In genomic region chr17:8436169-8436932, GRCh38 we compare ENCODE assay signal across 8 cellular contexts. TPM values are rescaled to one million over a fixed set of nuclear protein-coding genes. Genes with fewer than 3 reads are reported as not detected.
DNase-seq lines count a peak whose midpoint lies in the region; ATAC-seq and TF ChIP-seq lines count a peak whose summit lies in the region.

No MANE protein-coding gene starts in this region.

- no peaks in the 10 kb centered on the region for H3K9me3 Mint-ChIP-seq in CD8-positive, alpha-beta memory T cell
- no peaks in the 10 kb centered on the region for H3K9me3 Mint-ChIP-seq in activated naive CD8-positive, alpha-beta T cell (ENCODE audit: low read depth)
- no peaks in the 10 kb centered on the region for H3K9me3 Mint-ChIP-seq in type B pancreatic cell

- POLR2A ChIA-PET in CD8-positive, alpha-beta memory T cell (lab: Charles Lee) = interaction anchor here (1.0 to 2.3 kb wide), 5 partner anchors 40 to 310 kb away, joined by 3 to 11 read pairs (median 6); partner anchors contain the start of gene RPL26

- H3K4me1 ChIP-seq in CD8-positive, alpha-beta memory T cell (ENCODE audit: insufficient read depth, low read length) = peaks cover 37% of the 10 kb centered on the region
- H3K4me1 ChIP-seq in SJCRH30 (0 out of 2 replicates have a peak, but pooled peaks cover 5% of the 10 kb centered on the region), cardiac muscle cell (ENCODE audit: low read depth) (peaks cover 10% of the 10 kb centered on the region)

- peak; percentile 51 to 77 (median 65) for DNase-seq in CD8-positive, alpha-beta memory T cell
- peak; percentile 56 for DNase-seq in HK-2 (ENCODE audit: unreplicated experiment)
- DNase-seq in SJCRH30 = peak; percentile 28 to 51
- peak; percentile 55 to 82 for DNase-seq in cardiac muscle cell (ENCODE audit: low read depth in 1 of 2, low spot score in 1 of 2)
- DNase-seq in pons (ENCODE audit: low spot score) = peak; percentile 36
- peak; percentile 75 for DNase-seq in type B pancreatic cell (ENCODE audit: extremely low spot score, unreplicated experiment)

- CTCF ChIA-PET in CD8-positive, alpha-beta memory T cell (lab: Charles Lee) = interaction anchor here (0.8 to 1.6 kb wide), 8 partner anchors 26 to 310 kb away, joined by 3 to 8 read pairs (median 4); no protein-coding TSS in a partner anchor

- H3K36me3 Mint-ChIP-seq in CD8-positive, alpha-beta memory T cell = peaks cover 0 to 36% (median 0%) of the 10 kb centered on the region in 3 donors
- peaks cover 8% of the 10 kb centered on the region for H3K36me3 Mint-ChIP-seq in activated naive CD8-positive, alpha-beta T cell
- peaks cover 11% of the 10 kb centered on the region for H3K36me3 Mint-ChIP-seq in type B pancreatic cell

- H3K4me1 Mint-ChIP-seq in CD8-positive, alpha-beta memory T cell = peaks cover 34 to 54% (median 49%) of the 10 kb centered on the region in 3 donors
- H3K4me1 Mint-ChIP-seq in activated naive CD8-positive, alpha-beta T cell (ENCODE audit: low read depth) = peaks cover 44% of the 10 kb centered on the region
- peaks cover 18% of the 10 kb centered on the region for H3K4me1 Mint-ChIP-seq in type B pancreatic cell (ENCODE audit: unreplicated experiment)

- peak overlapping the region; percentile 92 to 99 (median 97) for H3K4me3 Mint-ChIP-seq in CD8-positive, alpha-beta memory T cell
- peak overlapping the region; percentile 99 for H3K4me3 Mint-ChIP-seq in activated naive CD8-positive, alpha-beta T cell
- H3K4me3 Mint-ChIP-seq in type B pancreatic cell = peak overlapping the region; percentile 92

- H3K27ac Mint-ChIP-seq in CD8-positive, alpha-beta memory T cell = peak overlapping the region; percentile 96 to 100 (median 99)
- peak overlapping the region; percentile 97 for H3K27ac Mint-ChIP-seq in activated naive CD8-positive, alpha-beta T cell
- peak overlapping the region; percentile 98 for H3K27ac Mint-ChIP-seq in type B pancreatic cell

- H3K9me3 ChIP-seq in CD8-positive, alpha-beta memory T cell (ENCODE audit: low read length) = no peaks in the 10 kb centered on the region
- no peaks in the 10 kb centered on the region for H3K9me3 ChIP-seq in SJCRH30 (replicated peaks)
- no peaks in the 10 kb centered on the region for H3K9me3 ChIP-seq in cardiac muscle cell (ENCODE audit: low read depth)

- TF ChIP-seq CTCF in cardiac muscle cell (IDR thresholded peaks at IDR 0.05; ENCODE audit: low read depth, low read length) (no peak), type B pancreatic cell (conservative IDR thresholded peaks at IDR 0.05) (peak; percentile 16)

- no peaks in the 10 kb centered on the region for H3K27me3 ChIP-seq in CD8-positive, alpha-beta memory T cell (ENCODE audit: insufficient read depth, low read length, poor library complexity, severe bottlenecking)
- no peaks in the 10 kb centered on the region for H3K27me3 ChIP-seq in SJCRH30
- H3K27me3 ChIP-seq in cardiac muscle cell = no peaks in the 10 kb centered on the region

- H3K27me3 Mint-ChIP-seq in CD8-positive, alpha-beta memory T cell = no peaks in the 10 kb centered on the region
- H3K27me3 Mint-ChIP-seq in activated naive CD8-positive, alpha-beta T cell = no peaks in the 10 kb centered on the region
- H3K27me3 Mint-ChIP-seq in type B pancreatic cell = no peaks in the 10 kb centered on the region

- peak overlapping the region; percentile 98 for H3K27ac ChIP-seq in CD8-positive, alpha-beta memory T cell (ENCODE audit: low read depth, low read length)
- H3K27ac ChIP-seq in SJCRH30 (peak overlapping the region; percentile 69), cardiac muscle cell (peak overlapping the region; percentile 99)

- H3K36me3 ChIP-seq in CD8-positive, alpha-beta memory T cell (ENCODE audit: insufficient read depth, low read length) = no peaks in the 10 kb centered on the region
- H3K36me3 ChIP-seq in SJCRH30 (no peaks in the 10 kb centered on the region; the same call in 1 of the 2 replicates), cardiac muscle cell (no peaks in the 10 kb centered on the region)

- H3K4me3 ChIP-seq in CD8-positive, alpha-beta memory T cell (ENCODE audit: low read length) = peak overlapping the region; percentile 82
- peak overlapping the region; percentile 96 for H3K4me3 ChIP-seq in SJCRH30
- peak overlapping the region; percentile 83 for H3K4me3 ChIP-seq in cardiac muscle cell

- ATAC-seq in GM19455 (IDR thresholded peaks at IDR 0.05; ENCODE audit: unreplicated experiment) = peak; percentile 53

RNA-seq across cellular contexts. Expression of gene NDEL1, which starts 0.7 kb away (rescaled TPM):
- total RNA-seq in CD8-positive, alpha-beta memory T cell = 10 to 100 TPM; 50.6 to 57.1 TPM
- polyA plus RNA-seq in CD8-positive, alpha-beta memory T cell = 66.6 TPM
- total RNA-seq in SJCRH30 (2014; rRNA removed; shearing (Covaris generic)) = 20.5 and 23.0 TPM in 2 replicates
- total RNA-seq in cardiac muscle cell (34.8 and 47.3 TPM in 2 replicates), type B pancreatic cell (ENCODE audit: low replicate concordance) (51.4 and 77.9 TPM in 2 replicates)
- 21.3 and 25.7 TPM in 2 replicates for polyA plus RNA-seq in cardiac muscle cell

RNA-seq across cellular contexts. Expression of gene RNF222, which starts 38.7 kb away (rescaled TPM):
- total RNA-seq in CD8-positive, alpha-beta memory T cell = not detected
- polyA plus RNA-seq in CD8-positive, alpha-beta memory T cell = 0.18 TPM
- total RNA-seq in SJCRH30 (2014; rRNA removed; shearing (Covaris generic)) = not detected in 2 replicates
- total RNA-seq in cardiac muscle cell = not detected in 2 replicates
- polyA plus RNA-seq in cardiac muscle cell = 0.17 and 0.37 TPM in 2 replicates
- total RNA-seq in type B pancreatic cell (ENCODE audit: low replicate concordance) = 0.24 and 1.1 TPM in 2 replicates

RNA-seq across cellular contexts. Expression of gene RPL26, which starts 53.4 kb away (rescaled TPM):
- 1,000 to 10,000 TPM; 2,453 to 2,522 TPM for total RNA-seq in CD8-positive, alpha-beta memory T cell
- polyA plus RNA-seq in CD8-positive, alpha-beta memory T cell = 1,507 TPM
- 3,054 and 3,660 TPM in 2 replicates for total RNA-seq in SJCRH30 (2014; rRNA removed; shearing (Covaris generic))
- total RNA-seq in cardiac muscle cell = 3,276 and 3,592 TPM in 2 replicates
- 486 and 538 TPM in 2 replicates for polyA plus RNA-seq in cardiac muscle cell
- total RNA-seq in type B pancreatic cell (ENCODE audit: low replicate concordance) = 2,046 and 2,187 TPM in 2 replicates

Comparison
In these comparisons a context has a peak if more than half of its experiments do, and no peak if none do; other contexts are left out.
1. Peak in every context shown above with its lines: DNase-seq, ATAC-seq, H3K4me3 ChIP-seq and H3K27ac ChIP-seq.